1 cellular context compared by ENCODE assay signal in the genomic region with DNA sequence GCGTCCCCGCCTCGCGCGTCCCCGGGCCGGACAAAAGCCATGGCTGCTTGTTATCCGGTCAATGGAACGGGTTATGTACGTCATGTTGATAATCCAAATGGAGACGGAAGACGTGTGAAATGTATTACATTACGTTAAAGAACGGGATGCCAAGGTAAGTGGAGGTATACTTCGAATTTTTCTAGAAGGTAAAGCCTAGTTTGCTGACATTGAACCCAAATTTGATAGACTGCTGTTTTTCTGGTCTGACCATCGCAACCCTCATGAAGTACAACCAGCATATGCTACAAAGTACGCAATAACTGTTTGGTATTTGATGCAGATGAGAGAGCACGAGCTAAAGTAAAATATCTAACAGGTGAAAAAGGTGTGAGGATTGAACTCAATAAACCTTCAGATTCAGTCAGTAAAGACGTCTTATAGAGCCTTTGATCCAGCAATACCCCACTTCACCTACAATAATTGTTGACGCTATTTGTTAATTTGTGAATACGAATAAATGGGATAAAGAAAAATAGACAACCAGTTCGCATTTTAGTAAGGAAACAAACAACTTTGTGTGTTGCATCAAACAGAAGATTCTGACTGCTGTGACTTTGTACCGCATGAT.
TF ChIP-seq lines count a peak whose summit lies in the region.

No MANE protein-coding gene starts in this region.

TF ChIP-seq in endothelial cell of umbilical vein, 7 proteins besides CTCF, POLR2A, EP300 and RAD21:
- TF ChIP-seq POLR2AphosphoS5 (IDR thresholded peaks at IDR 0.05; ENCODE audit: insufficient read depth, low read depth, low read length) (no peak), JUN (IDR thresholded peaks at IDR 0.05; ENCODE audit: borderline replicate concordance, insufficient read depth, insufficient read length, low read depth) (no peak), FOS (IDR thresholded peaks at IDR 0.05; ENCODE audit: borderline replicate concordance, insufficient read depth, low read length) (no peak), MYC (IDR thresholded peaks at IDR 0.05; ENCODE audit: low read depth, low read length) (no peak), EZH2 (IDR thresholded peaks at IDR 0.05; ENCODE audit: borderline replicate concordance, low read depth, low read length, severe bottlenecking) (no peak), GATA2 (IDR thresholded peaks at IDR 0.05; ENCODE audit: insufficient read depth, insufficient read length, low read depth, low read length) (no peak)
- TF ChIP-seq, protein P1, sequence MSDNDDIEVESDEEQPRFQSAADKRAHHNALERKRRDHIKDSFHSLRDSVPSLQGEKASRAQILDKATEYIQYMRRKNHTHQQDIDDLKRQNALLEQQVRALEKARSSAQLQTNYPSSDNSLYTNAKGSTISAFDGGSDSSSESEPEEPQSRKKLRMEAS (IDR thresholded peaks at IDR 0.05; ENCODE audit: insufficient read depth, insufficient read length): no peak
